Comparison of ENCODE assay signal across 13 cellular contexts in genomic region chrX:115897956-115898355, GRCh38.
"Had no signal": no experiment of that assay in that cellular context is flagged by ENCODE, and none has a peak within 500 bp of the region (broad histone marks: within the 10 kb centered on the region; RNA-seq: fewer than 3 reads in every experiment).

No MANE protein-coding gene starts in this region.

- H3K4me1 ChIP-seq: Peyer's patch, SJCRH30 had no signal

- H3K27me3 ChIP-seq: Peyer's patch, SJCRH30 had no signal

- H3K9me3 ChIP-seq: Peyer's patch, SJCRH30 had no signal

- ATAC-seq: Right ventricle myocardium inferior had no signal

- H3K27ac ChIP-seq: KMS-11, PC-9, Peyer's patch, SJCRH30 had no signal

- H3K36me3 ChIP-seq: Peyer's patch, SJCRH30 had no signal

- H3K36me3 Mint-ChIP-seq: IgD-negative memory B cell had no signal

- H2AFZ ChIP-seq: PC-9 had no signal

- H3K9ac ChIP-seq: KMS-11 had no signal

- FAIRE-seq: K562 had no signal

- DNase-seq: NCI-H1048; NCI-H1105; NCI-H1436 treated with DMSO at 0.1 percent for 48 hours; NCI-H187 treated with DMSO at 0.1 percent for 48 hours; NK-92 treated with Interleukin-12 subunit alpha and Interleukin-12 subunit beta, amount 100 ng/mL, for 24 hours; SHP77 treated with DMSO at 0.1 percent for 48 hours had no signal

- H3K4me3 ChIP-seq: K562, PC-9, Peyer's patch, SJCRH30 had no signal

- H3K27me3 Mint-ChIP-seq: IgD-negative memory B cell had no signal

- H3K4me2 ChIP-seq: KMS-11 had no signal
